ENCODE assay signal across 8 cellular contexts in the genomic region with DNA sequence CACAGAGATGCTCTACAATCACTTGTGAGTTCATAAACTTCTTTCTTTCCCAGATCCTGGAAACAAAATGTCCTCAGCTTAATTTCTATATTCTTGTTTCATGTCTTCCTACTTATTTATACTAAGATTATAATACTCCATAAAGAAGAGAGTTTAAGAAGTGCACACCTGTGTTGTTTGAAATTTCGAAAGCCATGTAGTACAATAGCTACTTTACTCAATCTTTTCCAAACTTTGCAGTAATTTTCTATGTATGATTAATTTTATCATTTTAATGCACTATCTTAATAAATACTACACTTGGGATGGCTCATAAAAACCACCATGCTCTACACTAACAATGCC. TPM values are rescaled to one million over a fixed set of nuclear protein-coding genes. Genes with fewer than 3 reads are reported as not detected.
DNase-seq lines count a peak whose midpoint lies in the region; ATAC-seq and TF ChIP-seq lines count a peak whose summit lies in the region.

No MANE protein-coding gene starts in this region.

- H3K36me3 ChIP-seq in DND-41 (ENCODE audit: insufficient read depth, low read length): peaks cover 10% of the 10 kb centered on the region; the same call in 1 of the 2 replicates
- H3K36me3 ChIP-seq in colonic mucosa: peaks cover 5% of the 10 kb centered on the region
- H3K36me3 ChIP-seq in neuron (ENCODE audit: insufficient read depth, low read length): peaks cover 8% of the 10 kb centered on the region
- peaks cover 4% of the 10 kb centered on the region for H3K36me3 ChIP-seq in H7 (replicated peaks; ENCODE audit: control insufficient read depth, insufficient read depth, low read length)

- H3K4me1 ChIP-seq in DND-41 (ENCODE audit: insufficient read depth, low read length) (peaks cover 28% of the 10 kb centered on the region), colonic mucosa (peaks cover 9% of the 10 kb centered on the region), neuron (ENCODE audit: insufficient read depth, low read length) (peaks cover 13% of the 10 kb centered on the region)

- H3K27ac ChIP-seq in DND-41 (ENCODE audit: low read length) (no peak overlapping the region), colonic mucosa (no peak overlapping the region)

- ATAC-seq in DND-41 (ENCODE audit: insufficient read depth, low read depth): 0 out of 3 replicates have a peak, but pooled peaks have one; percentile 6
- ATAC-seq in HG03039 (IDR thresholded peaks at IDR 0.05; ENCODE audit: unreplicated experiment): no peak

- H3K9me3 ChIP-seq in DND-41 (ENCODE audit: insufficient read depth, low read length, severe bottlenecking): no peaks in the 10 kb centered on the region
- H3K9me3 ChIP-seq in colonic mucosa: no peaks in the 10 kb centered on the region
- no peaks in the 10 kb centered on the region for H3K9me3 ChIP-seq in neuron (ENCODE audit: low read length)

- H4K20me1 ChIP-seq in DND-41 (ENCODE audit: insufficient read depth, low read length): no peaks in the 10 kb centered on the region

- H2AFZ ChIP-seq in DND-41 (ENCODE audit: low read depth, low read length) (no peak overlapping the region), neuron (ENCODE audit: low read depth, low read length) (peak overlapping the region; percentile 72)

- TF ChIP-seq CTCF in DND-41 (IDR thresholded peaks at IDR 0.05; ENCODE audit: borderline replicate concordance, extremely low read depth, low read length, poor library complexity, severe bottlenecking): no peak
- no peak for TF ChIP-seq CTCF in colonic mucosa (IDR thresholded peaks at IDR 0.05)

- peak overlapping the region; percentile 93; the same call in 1 of the 2 replicates for H3K4me2 ChIP-seq in DND-41 (ENCODE audit: insufficient read depth, low read length)

- H3K4me3 ChIP-seq in DND-41 (ENCODE audit: low read depth in 1 of 2, low read length in 2 of 2) (peak overlapping the region; percentile 69 to 92; a peak in 2 of 4 replicates), colonic mucosa (peak overlapping the region; percentile 51), neuron (ENCODE audit: low read length) (peak overlapping the region; percentile 81), H7 (ENCODE audit: insufficient read depth, low read depth, low read length) (no peak overlapping the region)
- peak overlapping the region; percentile 79 for H3K4me3 ChIP-seq in Jurkat, Clone E6-1 (ENCODE audit: low read length)

- intact Hi-C loops in colonic mucosa (cut with DNase I): no loop called here

- H3K9ac ChIP-seq in DND-41 (ENCODE audit: low read depth, low read length) (no peak overlapping the region), colonic mucosa (ENCODE audit: low read depth in 2 of 2, low read length in 2 of 2) (peak overlapping the region in 1 of 2 donors; percentile 77)

- H3K27me3 ChIP-seq in DND-41 (ENCODE audit: insufficient read depth, low read length, poor library complexity): no peaks in the 10 kb centered on the region
- no peaks in the 10 kb centered on the region for H3K27me3 ChIP-seq in colonic mucosa
- H3K27me3 ChIP-seq in neuron (ENCODE audit: insufficient read depth, low read length): no peaks in the 10 kb centered on the region
- no peaks in the 10 kb centered on the region for H3K27me3 ChIP-seq in H7 (ENCODE audit: control insufficient read depth, insufficient read depth, low read length)

- DNase-seq in DND-41: no peak
- no peak for DNase-seq in Jurkat, Clone E6-1 (ENCODE audit: low read depth, low spot score)
- no peak for DNase-seq in colonic mucosa
- no peak for DNase-seq in HuH-7 (ENCODE audit: low spot score)
- no peak for DNase-seq in H7
- DNase-seq in GOT3 (lab: John Stamatoyannopoulos, UW): no peak

- peaks cover 27% of the 10 kb centered on the region for H3K79me2 ChIP-seq in DND-41 (ENCODE audit: insufficient read depth, low read length)

RNA-seq across cellular contexts. Expression of gene TTC5, which starts 0.3 kb away (rescaled TPM):
- 36.4 TPM for polyA plus RNA-seq in Jurkat, Clone E6-1 (2012; ENCODE audit: insufficient read depth, insufficient read length)
- total RNA-seq in colonic mucosa: 10 to 100 TPM; 10.1 to 12.1 TPM
- 13.4 and 15.3 TPM in 2 replicates for total RNA-seq in H7 (2014; rRNA removed; shearing (Covaris generic))

RNA-seq across cellular contexts. Expression of gene CCNB1IP1, which starts 27.0 kb away (rescaled TPM):
- polyA plus RNA-seq in Jurkat, Clone E6-1 (2012; ENCODE audit: insufficient read depth, insufficient read length): 66.5 TPM
- total RNA-seq in colonic mucosa: 10 to 100 TPM; 20.5 to 30.7 TPM
- total RNA-seq in H7 (2014; rRNA removed; shearing (Covaris generic)): 174 and 295 TPM in 2 replicates

RNA-seq across cellular contexts. Expression of gene PARP2, which starts 37.4 kb away (rescaled TPM):
- polyA plus RNA-seq in Jurkat, Clone E6-1 (2012; ENCODE audit: insufficient read depth, insufficient read length): 83.9 TPM
- total RNA-seq in colonic mucosa: 10 to 100 TPM; 12.5 to 23.7 TPM
- 26.5 and 31.6 TPM in 2 replicates for total RNA-seq in H7 (2014; rRNA removed; shearing (Covaris generic))
